10 cellular contexts compared by ENCODE assay signal in the genomic region with DNA sequence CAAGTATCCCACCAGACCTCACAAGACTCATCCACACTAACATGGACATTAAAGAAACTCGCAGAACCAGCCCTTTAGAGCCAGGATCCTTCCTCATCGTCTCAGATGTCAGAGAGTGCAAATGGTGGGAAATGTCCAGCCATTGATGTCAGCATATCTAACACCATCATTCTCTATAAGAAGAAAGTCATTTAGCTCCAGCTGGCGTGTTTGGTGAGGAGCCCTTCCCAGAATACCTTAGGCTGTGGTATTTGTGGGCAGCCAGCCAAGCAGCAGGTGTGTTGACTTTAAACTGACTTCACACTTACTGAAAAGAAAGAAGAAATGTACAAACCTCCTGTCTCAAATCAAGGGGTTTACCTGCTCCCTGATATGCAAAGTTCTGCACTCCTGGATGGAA. TPM values are rescaled to one million over a fixed set of nuclear protein-coding genes. Genes with fewer than 3 reads are reported as not detected.
A peak's percentile ranks its signal among the peaks of the same experiment; 100 is the strongest.
DNase-seq lines count a peak whose midpoint lies in the region; ATAC-seq lines count a peak whose summit lies in the region.
"Had no signal": no experiment of that assay in that cellular context is flagged by ENCODE, and none has a peak within 500 bp of the region (broad histone marks: within the 10 kb centered on the region; RNA-seq: fewer than 3 reads in every experiment).

No MANE protein-coding gene starts in this region.

- intact Hi-C loops in sciatic nerve (cut with DNase I): no loop called here

- peak; percentile 95 for DNase-seq in NCI-H2029 (lab: John Stamatoyannopoulos, UW)
- peak; percentile 47 to 50 for DNase-seq in activated CD4-positive, alpha-beta T cell treated with anti-CD3 and anti-CD28 coated beads for 4 hours
- DNase-seq in effector CD4-positive, alpha-beta T cell: peak; percentile 17
- DNase-seq in stimulated activated CD8-positive, alpha-beta memory T cell treated with anti-CD3 and anti-CD28 coated beads, Interleukin-4, amount 100 ng/mL, for 48 hours: peak; percentile 74
- no peak for DNase-seq in dedifferentiated amniotic fluid mesenchymal stem cell (ENCODE audit: extremely low spot score)
- DNase-seq in sciatic nerve (ENCODE audit: low spot score): no peak
- DNase-seq: stimulated activated naive B cell treated with anti-CD40 and anti-IgM and Interleukin-4, amounts not matched to agents 10 μg/mL and 1 μg/mL and 100 μg/mL, for 72 hours had no signal

- ATAC-seq in GM18517 (IDR thresholded peaks at IDR 0.05; ENCODE audit: unreplicated experiment): no peak
- ATAC-seq in HG02759 (IDR thresholded peaks at IDR 0.05; ENCODE audit: unreplicated experiment): no peak
- ATAC-seq in sciatic nerve: no peak
- ATAC-seq: stimulated activated naive B cell treated with anti-CD40 and anti-IgM and Interleukin-4, amounts not matched to agents 10 μg/mL and 1 μg/mL and 100 μg/mL, for 72 hours had no signal

RNA-seq across cellular contexts. Expression of a gene that starts 17.3 kb away (rescaled TPM):
- 60.6 TPM for total RNA-seq in sciatic nerve

RNA-seq across cellular contexts. Expression of a gene that starts 35.1 kb away (rescaled TPM):
- total RNA-seq in sciatic nerve: 0.49 TPM

RNA-seq across cellular contexts. Expression of a gene that starts 48.9 kb away (rescaled TPM):
- 0.27 TPM for total RNA-seq in sciatic nerve
- total RNA-seq: fibroblast of villous mesenchyme had no signal

Comparison
In these comparisons a context has a peak if more than half of its experiments do, and no peak if none do; other contexts are left out.
1. DNase-seq: peak in NCI-H2029 (single experiment), activated CD4-positive, alpha-beta T cell treated with anti-CD3 and anti-CD28 coated beads for 4 hours (2 of 2), effector CD4-positive, alpha-beta T cell (single experiment) and stimulated activated CD8-positive, alpha-beta memory T cell treated with anti-CD3 and anti-CD28 coated beads, Interleukin-4, amount 100 ng/mL, for 48 hours (single experiment); none in dedifferentiated amniotic fluid mesenchymal stem cell (single experiment) and sciatic nerve (single experiment).